ENCODE assay signal across 8 cellular contexts in genomic region chr1:165629848-165630628, GRCh38. TPM values are rescaled to one million over a fixed set of nuclear protein-coding genes. Genes with fewer than 3 reads are reported as not detected.
DNase-seq lines count a peak whose midpoint lies in the region; ATAC-seq and TF ChIP-seq lines count a peak whose summit lies in the region.

No MANE protein-coding gene starts in this region.

- peak overlapping the region; percentile 76 for H3K4me3 ChIP-seq in GM12864 (ENCODE audit: low read depth, low read length)
- peak overlapping the region; percentile 60 for H3K4me3 ChIP-seq in SJSA1
- peak overlapping the region; percentile 96 for H3K4me3 ChIP-seq in iPS-20b (ENCODE audit: low read length)
- H3K4me3 ChIP-seq in thoracic aorta: peak overlapping the region; percentile 89

- no peaks in the 10 kb centered on the region for H3K9me3 ChIP-seq in SJSA1 (replicated peaks)
- no peaks in the 10 kb centered on the region for H3K9me3 ChIP-seq in iPS-20b (ENCODE audit: insufficient read depth, low read depth, low read length)
- H3K9me3 ChIP-seq in thoracic aorta: no peaks in the 10 kb centered on the region

- H3K4me1 ChIP-seq in SJSA1 (replicated peaks) (peaks cover 13% of the 10 kb centered on the region; the same call in 1 of the 2 replicates), iPS-20b (ENCODE audit: insufficient read depth, low read length) (peaks cover 26% of the 10 kb centered on the region), thoracic aorta (ENCODE audit: control insufficient read depth in 1 of 2, low read depth in 2 of 2) (peaks cover 9 to 22% of the 10 kb centered on the region in 2 donors)

- POLR2A ChIA-PET in GM10248 (lab: Yijun Ruan, JAX): no interaction called here

- DNase-seq in GM12864 (ENCODE audit: low read depth): no peak
- DNase-seq in SJSA1 (ENCODE audit: low read depth in 1 of 2, low spot score in 2 of 2): no peak
- DNase-seq in thoracic aorta (ENCODE audit: low spot score): no peak
- no peak for DNase-seq in ecto neural progenitor cell (ENCODE audit: low spot score)
- DNase-seq in GM10248 (ENCODE audit: extremely low spot score): no peak
- DNase-seq in activated CD4-positive, alpha-beta T cell treated with anti-CD3 and anti-CD28 coated beads for 1 hour: no peak

- CTCF ChIA-PET in GM10248 (lab: Yijun Ruan, JAX): interaction anchor here (1.5 kb wide), 1 partner anchor 263 kb away, joined by 6 read pairs; no protein-coding TSS in a partner anchor

- H3K27me3 ChIP-seq in SJSA1 (replicated peaks) (0 out of 2 replicates have a peak, but pooled peaks cover under 1% of the 10 kb centered on the region), iPS-20b (ENCODE audit: insufficient read depth, low read length) (peaks cover 7% of the 10 kb centered on the region; the same call in 1 of the 2 replicates), thoracic aorta (replicated peaks; ENCODE audit: insufficient read depth) (no peaks in the 10 kb centered on the region)

- TF ChIP-seq CTCF in GM12864 (IDR thresholded peaks at IDR 0.05; ENCODE audit: low read depth, low read length, missing control alignments): no peak
- TF ChIP-seq CTCF in thoracic aorta (IDR thresholded peaks at IDR 0.05): no peak
- no peak for TF ChIP-seq CTCF in GM10248 (IDR thresholded peaks at IDR 0.05; ENCODE audit: control extremely low read depth, extremely low read depth, low read depth, missing control alignments)

- peak overlapping the region; percentile 88; the same call in 1 of the 2 replicates for H3K9ac ChIP-seq in iPS-20b (ENCODE audit: low read depth, low read length)

- ATAC-seq in HG03025 (IDR thresholded peaks at IDR 0.05; ENCODE audit: low FRiP score, unreplicated experiment) (peak; percentile 4), thoracic aorta (ENCODE audit: insufficient number of reproducible peaks, low FRiP score, low read depth) (no peak)

- peak overlapping the region; percentile 40; the same call in 1 of the 2 replicates for H3K27ac ChIP-seq in SJSA1
- H3K27ac ChIP-seq in iPS-20b (ENCODE audit: low read length): peak overlapping the region; percentile 79
- H3K27ac ChIP-seq in thoracic aorta: peak overlapping the region; percentile 80 to 89

- H3K36me3 ChIP-seq in SJSA1: no peaks in the 10 kb centered on the region
- no peaks in the 10 kb centered on the region for H3K36me3 ChIP-seq in iPS-20b (ENCODE audit: insufficient read depth, low read depth, low read length)
- H3K36me3 ChIP-seq in thoracic aorta: no peaks in the 10 kb centered on the region

RNA-seq across cellular contexts. Expression of gene MGST3, which starts 1.0 kb away (rescaled TPM):
- 123 and 167 TPM in 2 replicates for total RNA-seq in SJSA1 (2014; rRNA removed; shearing (Covaris generic))
- total RNA-seq in thoracic aorta: 100 to 1,000 TPM; 160 to 252 TPM
